ENCODE assay signal across 27 cellular contexts in genomic region chr2:212901604-212902275, GRCh38.
DNase-seq lines count a peak whose midpoint lies in the region; ATAC-seq, FAIRE-seq and TF ChIP-seq lines count a peak whose summit lies in the region.
"Had no signal": no experiment of that assay in that cellular context is flagged by ENCODE, and none has a peak within 500 bp of the region (broad histone marks: within the 10 kb centered on the region; RNA-seq: fewer than 3 reads in every experiment).

No MANE protein-coding gene starts in this region.

- 9 to 62% (median 38%) methylated on average over 3 of the region's 3 CpGs for WGBS in small intestine, 3 donors

- no peak for DNase-seq in GM12892 (ENCODE audit: insufficient read length)
- DNase-seq in HT-29 (ENCODE audit: low spot score) = peak; percentile 77
- no peak for DNase-seq in epithelial cell of prostate (ENCODE audit: low read depth, low spot score)
- DNase-seq in small intestine = peak; percentile 58
- no peak for DNase-seq in NCI-H2029 (lab: John Stamatoyannopoulos, UW)
- DNase-seq: activated CD4-positive, alpha-beta T cell treated with anti-CD3 and anti-CD28 coated beads for 36 hours; activated CD8-positive, alpha-beta T cell treated with anti-CD3 and anti-CD28 coated beads, Interleukin-2, amount 10 ng/mL, durations not matched to agents 7 days and 5 days; effector CD4-positive, alpha-beta T cell; Kasumi-1; NCI-H1417; NCI-H2081 treated with DMSO at 0.1 percent for 48 hours; NCI-H226; NCI-H526 treated with DMSO at 0.1 percent for 48 hours; posterior cingulate gyrus; SIG-M5; stimulated activated naive CD4-positive, alpha-beta T cell treated with Interleukin-2 at 50 U/mL for 16 hours; T-helper 9 cell; uterus had no signal

- no peaks in the 10 kb centered on the region for H3K27me3 ChIP-seq in small intestine (ENCODE audit: control insufficient read depth in 2 of 2, insufficient read depth in 2 of 2, low read length in 2 of 2)
- H3K27me3 ChIP-seq: breast epithelium, neutrophil, right atrium auricular region, uterus had no signal

- no peaks in the 10 kb centered on the region for H3K36me3 ChIP-seq in small intestine (ENCODE audit: control insufficient read depth in 2 of 2, insufficient read depth in 2 of 2, low read length in 2 of 2)
- H3K36me3 ChIP-seq: breast epithelium, neutrophil, right atrium auricular region, uterus had no signal

- ATAC-seq in HG03521 (IDR thresholded peaks at IDR 0.05; ENCODE audit: unreplicated experiment) (no peak), HG02588 (IDR thresholded peaks at IDR 0.05; ENCODE audit: unreplicated experiment) (no peak)
- ATAC-seq: activated CD4-positive, alpha-beta T cell treated with anti-CD3 and anti-CD28 coated beads for 36 hours; activated CD8-positive, alpha-beta T cell treated with anti-CD3 and anti-CD28 coated beads, Interleukin-2, amount 10 ng/mL, durations not matched to agents 7 days and 5 days had no signal

- H3K9me3 ChIP-seq in small intestine (ENCODE audit: control insufficient read depth, low read depth) = no peaks in the 10 kb centered on the region
- H3K9me3 ChIP-seq: breast epithelium, neutrophil, right atrium auricular region, uterus had no signal

- H3K27ac ChIP-seq in epithelial cell of prostate = peak overlapping the region; percentile 97
- no peak overlapping the region for H3K27ac ChIP-seq in small intestine (ENCODE audit: low read depth in 1 of 2, low read length in 1 of 2)
- H3K27ac ChIP-seq: breast epithelium, neutrophil, right atrium auricular region, uterus, VCaP had no signal

- no peak for TF ChIP-seq POLR2A in GM12892 (IDR thresholded peaks at IDR 0.05; ENCODE audit: low read depth, low read length)

- H3K4me3 ChIP-seq in small intestine (ENCODE audit: low read depth in 1 of 2, low read length in 2 of 2) = no peak overlapping the region
- H3K4me3 ChIP-seq: breast epithelium, right atrium auricular region, smooth muscle cell, uterus had no signal

- no peaks in the 10 kb centered on the region for H3K4me1 ChIP-seq in small intestine (ENCODE audit: control insufficient read depth in 2 of 2, insufficient read depth in 1 of 2, low read depth in 1 of 2, low read length in 1 of 2)
- H3K4me1 ChIP-seq: breast epithelium, right atrium auricular region, uterus had no signal

- peak; percentile 36 for FAIRE-seq in GM12892 (lab: Jason Lieb, UNC)
- no peak for FAIRE-seq in small intestine (lab: Jason Lieb, UNC)
- FAIRE-seq: G401.6, RCC 7860 had no signal

Comparison
In these comparisons a context has a peak if more than half of its experiments do, and no peak if none do; other contexts are left out.
1. DNase-seq: peak in HT-29 (single experiment) and small intestine (single experiment); none in GM12892 (single experiment), epithelial cell of prostate (single experiment) and NCI-H2029 (single experiment).